Comparison of ENCODE assay signal across 1 cellular context in genomic region chr10:62769574-62770242, GRCh38.
TF ChIP-seq lines count a peak whose summit lies in the region.

No MANE protein-coding gene starts in this region.

TF ChIP-seq in A549, 52 proteins besides CTCF, POLR2A, EP300 and RAD21 (continued from another document):
- no peak for TF ChIP-seq USF2 (IDR thresholded peaks at IDR 0.05)
TF ChIP-seq in A549: peak in this region for 2.
